Comparison of ENCODE assay signal across 23 cellular contexts in the genomic region with DNA sequence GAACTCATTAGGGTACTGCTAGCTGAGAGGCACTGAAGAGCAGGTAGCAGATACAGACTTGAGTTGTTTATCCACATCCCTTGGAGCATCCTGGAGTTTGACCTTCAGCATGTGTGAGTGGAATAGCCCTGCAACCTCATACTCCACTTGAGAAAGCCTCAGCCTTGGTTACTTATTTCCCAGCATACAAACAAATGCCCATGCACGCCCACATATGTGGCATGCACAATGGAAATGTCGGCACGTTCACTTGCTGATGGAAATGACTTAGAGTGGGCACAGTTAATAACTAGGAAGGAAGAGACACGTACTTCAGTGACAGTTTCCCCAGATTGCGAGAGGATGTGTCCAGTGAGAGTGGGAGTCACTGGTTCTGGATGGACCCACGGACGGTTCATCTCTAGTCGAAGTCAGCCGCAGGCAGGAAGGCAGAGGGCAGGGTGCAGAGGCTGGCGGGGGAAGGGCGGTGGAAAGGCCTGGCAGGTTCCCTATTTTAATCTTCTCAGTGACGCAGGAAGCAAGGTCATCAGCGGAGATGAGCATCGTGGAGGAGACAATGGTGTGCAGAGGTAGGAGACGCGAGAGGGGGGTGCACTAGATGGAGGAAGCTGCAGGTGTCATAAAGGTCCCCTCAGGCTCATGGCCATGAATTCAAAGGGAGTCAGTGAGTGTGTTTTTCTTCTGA.
DNase-seq lines count a peak whose midpoint lies in the region; ATAC-seq and FAIRE-seq lines count a peak whose summit lies in the region.
"Had no signal": no experiment of that assay in that cellular context is flagged by ENCODE, and none has a peak within 500 bp of the region (broad histone marks: within the 10 kb centered on the region; RNA-seq: fewer than 3 reads in every experiment).

No MANE protein-coding gene starts in this region.

- H3K9me3 Mint-ChIP-seq in activated naive CD8-positive, alpha-beta T cell treated with anti-CD3 and anti-CD28 coated beads, Interleukin-2, amount 50 U/mL, for 24 hours: no peaks in the 10 kb centered on the region
- no peaks in the 10 kb centered on the region for H3K9me3 Mint-ChIP-seq in activated naive CD8-positive, alpha-beta T cell treated with anti-CD3 and anti-CD28 coated beads for 36 hours
- no peaks in the 10 kb centered on the region for H3K9me3 Mint-ChIP-seq in memory B cell
- no peaks in the 10 kb centered on the region for H3K9me3 Mint-ChIP-seq in stimulated activated naive CD8-positive, alpha-beta T cell treated with anti-CD3 and anti-CD28 coated beads, Interleukin-15, amount 100 ng/mL, for 72 hours
- H3K9me3 Mint-ChIP-seq: activated T-helper 17 cell treated with anti-CD3 and anti-CD28 coated beads, Interleukin-2, amount 50 U/mL, for 72 hours had no signal

- H3K27me3 Mint-ChIP-seq in activated naive CD8-positive, alpha-beta T cell treated with anti-CD3 and anti-CD28 coated beads, Interleukin-2, amount 50 U/mL, for 24 hours: peaks cover 5% of the 10 kb centered on the region
- peaks cover 4% of the 10 kb centered on the region for H3K27me3 Mint-ChIP-seq in activated naive CD8-positive, alpha-beta T cell treated with anti-CD3 and anti-CD28 coated beads for 36 hours
- H3K27me3 Mint-ChIP-seq in memory B cell: peaks cover 17% of the 10 kb centered on the region
- H3K27me3 Mint-ChIP-seq in stimulated activated naive CD8-positive, alpha-beta T cell treated with anti-CD3 and anti-CD28 coated beads, Interleukin-15, amount 100 ng/mL, for 72 hours: peaks cover 6% of the 10 kb centered on the region

- no peak for DNase-seq in activated naive CD8-positive, alpha-beta T cell treated with anti-CD3 and anti-CD28 coated beads, Interleukin-2, amount 50 U/mL, for 24 hours
- DNase-seq in activated naive CD8-positive, alpha-beta T cell treated with anti-CD3 and anti-CD28 coated beads for 36 hours: no peak
- peak; percentile 35 for DNase-seq in UCSD-AML1 (lab: John Stamatoyannopoulos, UW; ENCODE audit: unreplicated experiment)
- no peak for DNase-seq in memory B cell (ENCODE audit: low spot score in 2 of 2)
- DNase-seq in stimulated activated naive CD8-positive, alpha-beta T cell treated with anti-CD3 and anti-CD28 coated beads, Interleukin-15, amount 100 ng/mL, for 72 hours: no peak
- DNase-seq in mesenteric fat pad (ENCODE audit: low spot score): no peak
- no peak for DNase-seq in RCC 7860 (ENCODE audit: low spot score)
- DNase-seq: activated CD8-positive, alpha-beta memory T cell treated with anti-CD3 and anti-CD28 coated beads for 24 hours; CD4-positive, CD25-positive, alpha-beta regulatory T cell; GF-D8; HFFc6; NCI-H1417 treated with DMSO at 0.1 percent for 48 hours; NCI-H2171; NCI-H69; OCI-M1; right cardiac atrium; SHP77 treated with DMSO at 0.1 percent for 48 hours; tibial artery; WERI-Rb-1 had no signal

- no peak overlapping the region for H3K4me3 Mint-ChIP-seq in activated naive CD8-positive, alpha-beta T cell treated with anti-CD3 and anti-CD28 coated beads, Interleukin-2, amount 50 U/mL, for 24 hours
- no peak overlapping the region for H3K4me3 Mint-ChIP-seq in activated naive CD8-positive, alpha-beta T cell treated with anti-CD3 and anti-CD28 coated beads for 36 hours
- no peak overlapping the region for H3K4me3 Mint-ChIP-seq in memory B cell
- peak overlapping the region in 1 of 2 donors; percentile 19 for H3K4me3 Mint-ChIP-seq in stimulated activated naive CD8-positive, alpha-beta T cell treated with anti-CD3 and anti-CD28 coated beads, Interleukin-15, amount 100 ng/mL, for 72 hours
- H3K4me3 Mint-ChIP-seq: activated T-helper 17 cell treated with anti-CD3 and anti-CD28 coated beads, Interleukin-2, amount 50 U/mL, for 72 hours; HFFc6 had no signal

- no peak for FAIRE-seq in RCC 7860 (lab: Jason Lieb, UNC)
- FAIRE-seq: endometrium had no signal

- H3K36me3 Mint-ChIP-seq in activated naive CD8-positive, alpha-beta T cell treated with anti-CD3 and anti-CD28 coated beads, Interleukin-2, amount 50 U/mL, for 24 hours (ENCODE audit: low read depth): no peaks in the 10 kb centered on the region
- no peaks in the 10 kb centered on the region for H3K36me3 Mint-ChIP-seq in activated naive CD8-positive, alpha-beta T cell treated with anti-CD3 and anti-CD28 coated beads for 36 hours
- H3K36me3 Mint-ChIP-seq in memory B cell: peaks cover 2% of the 10 kb centered on the region
- H3K36me3 Mint-ChIP-seq: CD4-positive, CD25-positive, alpha-beta regulatory T cell had no signal

- peak overlapping the region; percentile 18 for H3K27ac Mint-ChIP-seq in activated naive CD8-positive, alpha-beta T cell treated with anti-CD3 and anti-CD28 coated beads, Interleukin-2, amount 50 U/mL, for 24 hours
- H3K27ac Mint-ChIP-seq in activated naive CD8-positive, alpha-beta T cell treated with anti-CD3 and anti-CD28 coated beads for 36 hours: no peak overlapping the region
- H3K27ac Mint-ChIP-seq in memory B cell: no peak overlapping the region
- peak overlapping the region in 1 of 2 donors; percentile 76 for H3K27ac Mint-ChIP-seq in stimulated activated naive CD8-positive, alpha-beta T cell treated with anti-CD3 and anti-CD28 coated beads, Interleukin-15, amount 100 ng/mL, for 72 hours
- H3K27ac Mint-ChIP-seq: activated T-helper 17 cell treated with anti-CD3 and anti-CD28 coated beads, Interleukin-2, amount 50 U/mL, for 72 hours; HFFc6 had no signal

- peaks cover 37% of the 10 kb centered on the region for H3K4me1 Mint-ChIP-seq in activated naive CD8-positive, alpha-beta T cell treated with anti-CD3 and anti-CD28 coated beads, Interleukin-2, amount 50 U/mL, for 24 hours
- peaks cover 33% of the 10 kb centered on the region for H3K4me1 Mint-ChIP-seq in activated naive CD8-positive, alpha-beta T cell treated with anti-CD3 and anti-CD28 coated beads for 36 hours
- H3K4me1 Mint-ChIP-seq in memory B cell: peaks cover 2% of the 10 kb centered on the region
- peaks cover 45% of the 10 kb centered on the region for H3K4me1 Mint-ChIP-seq in stimulated activated naive CD8-positive, alpha-beta T cell treated with anti-CD3 and anti-CD28 coated beads, Interleukin-15, amount 100 ng/mL, for 72 hours

- ATAC-seq in activated naive CD8-positive, alpha-beta T cell treated with anti-CD3 and anti-CD28 coated beads, Interleukin-2, amount 50 U/mL, for 24 hours: peak; percentile 36
- ATAC-seq in memory B cell (ENCODE audit: low read depth) (peak; percentile 53), HG03039 (IDR thresholded peaks at IDR 0.05; ENCODE audit: unreplicated experiment) (no peak)
- peak; percentile 39 for ATAC-seq in stimulated activated naive CD8-positive, alpha-beta T cell treated with anti-CD3 and anti-CD28 coated beads, Interleukin-15, amount 100 ng/mL, for 72 hours
- ATAC-seq: activated T-helper 17 cell treated with anti-CD3 and anti-CD28 coated beads, Interleukin-2, amount 50 U/mL, for 72 hours; left lobe of liver; right cardiac atrium had no signal
